ENCODE assay signal across 9 cellular contexts in the genomic region with DNA sequence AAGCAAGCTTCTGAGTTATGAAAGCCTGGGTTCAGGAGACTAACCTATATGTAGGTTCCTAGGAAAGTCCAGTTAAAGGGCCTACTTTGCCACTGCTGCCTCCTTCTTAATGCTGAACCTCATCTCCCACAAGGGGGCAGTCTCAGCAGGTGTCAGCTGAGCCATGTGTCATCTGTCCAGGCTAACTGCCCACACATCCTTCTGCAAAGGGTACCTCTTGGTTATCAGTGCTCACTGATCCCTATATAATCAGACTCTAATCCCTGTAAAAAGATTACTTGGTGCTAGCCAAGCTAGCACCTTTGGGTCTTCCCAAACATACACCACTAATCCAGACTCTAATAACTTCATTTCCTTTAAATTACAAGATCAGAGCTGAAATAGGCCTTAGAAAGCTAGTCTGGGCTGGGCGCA. TPM values are rescaled to one million over a fixed set of nuclear protein-coding genes. Genes with fewer than 3 reads are reported as not detected.
DNase-seq lines count a peak whose midpoint lies in the region; ATAC-seq, FAIRE-seq and TF ChIP-seq lines count a peak whose summit lies in the region.
"Had no signal": no experiment of that assay in that cellular context is flagged by ENCODE, and none has a peak within 500 bp of the region (broad histone marks: within the 10 kb centered on the region; RNA-seq: fewer than 3 reads in every experiment).

No MANE protein-coding gene starts in this region.

- no peak for ATAC-seq in HG03039 (IDR thresholded peaks at IDR 0.05; ENCODE audit: unreplicated experiment)

- H3K36me3 Mint-ChIP-seq in type B pancreatic cell = peaks cover 66% of the 10 kb centered on the region

- H3K36me3 ChIP-seq in BE2C = peaks cover 54% of the 10 kb centered on the region
- peaks cover 64% of the 10 kb centered on the region for H3K36me3 ChIP-seq in H7 (replicated peaks; ENCODE audit: control insufficient read depth, insufficient read depth, low read length)
- peaks cover 46 to 88% (median 77%) of the 10 kb centered on the region in 4 experiments for H3K36me3 ChIP-seq in H1 (ENCODE audit: control insufficient read depth in 2 of 4, insufficient read depth in 4 of 4, low read length in 3 of 4)
- H3K36me3 ChIP-seq: ovary had no signal

- no peak overlapping the region for H3K4ac ChIP-seq in H1 (replicated peaks; ENCODE audit: insufficient read length, low read depth, low read length)

- no peak overlapping the region for H3K14ac ChIP-seq in H1 (ENCODE audit: insufficient read length)

- POLR2A ChIA-PET in H1 (lab: Charles Lee; ENCODE audit: partially characterized antibody) = interaction anchor here (0.6 to 16.2 kb wide), 26 partner anchors 9 to 1024 kb away, joined by 3 to 429 read pairs (median 4); partner anchors contain the start of genes AKR1A1, CCDC163, GPBP1L1 and MMACHC

- H3K4me1 Mint-ChIP-seq in type B pancreatic cell (ENCODE audit: unreplicated experiment) = peaks cover 12% of the 10 kb centered on the region

- no peak overlapping the region for H2BK20ac ChIP-seq in H1 (ENCODE audit: low read length)

- H3K18ac ChIP-seq in H1 (ENCODE audit: extremely low read depth, low read length) = no peak overlapping the region

- no peak overlapping the region for H3K4me3 Mint-ChIP-seq in type B pancreatic cell

- no peaks in the 10 kb centered on the region; the same call in 1 of the 2 replicates for H3K23me2 ChIP-seq in H1 (ENCODE audit: low read depth, low read length)

- H3K27ac Mint-ChIP-seq in type B pancreatic cell = peak overlapping the region; percentile 65

- H3K79me2 ChIP-seq in H1 (ENCODE audit: control insufficient read depth in 1 of 2, insufficient read depth in 2 of 2, low read length in 2 of 2) = peaks cover 0 to 19% of the 10 kb centered on the region in 2 experiments; a peak in 2 of 4 replicates

- no peak overlapping the region for H4K8ac ChIP-seq in H1 (ENCODE audit: extremely low read depth, insufficient read depth, low read length)

- H3K56ac ChIP-seq in H1 (replicated peaks; ENCODE audit: insufficient read length, low read depth, low read length) = no peak overlapping the region

- no peak overlapping the region for H3K4me2 ChIP-seq in H1 (ENCODE audit: insufficient read depth in 1 of 2, low read depth in 2 of 2, low read length in 2 of 2)

- no peaks in the 10 kb centered on the region for H3K9me3 ChIP-seq in BE2C
- no peaks in the 10 kb centered on the region for H3K9me3 ChIP-seq in H1 (ENCODE audit: insufficient read depth in 2 of 2, low read depth in 1 of 2, low read length in 1 of 2)
- H3K9me3 ChIP-seq: ovary had no signal

- peak; percentile 70 to 72 for TF ChIP-seq RAD21 in H1 (IDR thresholded peaks at IDR 0.05 in 1 of 2, conservative IDR thresholded peaks at IDR 0.05 in 1 of 2; ENCODE audit: low read depth in 2 of 2, low read length in 2 of 2)

- no peaks in the 10 kb centered on the region for H3K9me3 Mint-ChIP-seq in type B pancreatic cell

- H2BK12ac ChIP-seq in H1 (ENCODE audit: low read depth, low read length) = no peak overlapping the region

- no peak overlapping the region for H3K9ac ChIP-seq in H1 (replicated peaks in 1 of 4; ENCODE audit: extremely low read depth in 1 of 4, low read depth in 3 of 4, low read length in 3 of 4)

- WGBS in H1 (ENCODE audit: extremely low coverage in 1 of 2, insufficient coverage in 1 of 2, insufficient read length in 1 of 2, insufficient replicate concordance in 2 of 2, low coverage in 1 of 2, low lambda C conversion rate in 2 of 2, missing lambda C conversion rate in 1 of 2), 2 experiments = 100% methylated on average over 1 of the region's 1 CpG; no CpG with 5 or more reads in 1 of the 2 experiments

- H3K27me3 ChIP-seq in BE2C = no peaks in the 10 kb centered on the region
- H3K27me3 ChIP-seq in H7 (ENCODE audit: control insufficient read depth, insufficient read depth, low read length) = no peaks in the 10 kb centered on the region
- no peaks in the 10 kb centered on the region for H3K27me3 ChIP-seq in H1 (replicated peaks in 1 of 4; ENCODE audit: control insufficient read depth in 3 of 4, extremely low read depth in 1 of 4, insufficient read depth in 3 of 4, low read length in 3 of 4)
- H3K27me3 ChIP-seq: ovary had no signal

- H2BK5ac ChIP-seq in H1 (ENCODE audit: low read depth, low read length) = no peak overlapping the region

- H3K79me1 ChIP-seq in H1 (ENCODE audit: low read depth, low read length) = no peaks in the 10 kb centered on the region

- no peak overlapping the region for H2AK5ac ChIP-seq in H1 (ENCODE audit: low read depth, low read length)

- no peak overlapping the region for H2BK120ac ChIP-seq in H1 (replicated peaks; ENCODE audit: low read depth, low read length)

- H4K5ac ChIP-seq in H1 (ENCODE audit: insufficient read length, low read depth, low read length) = no peak overlapping the region

- no peaks in the 10 kb centered on the region for H3K27me3 Mint-ChIP-seq in type B pancreatic cell

- DNase-seq in BE2C = peak; percentile 63
- peak; percentile 68 for DNase-seq in H7
- peak; percentile 59 for DNase-seq in NCI-H69 (lab: John Stamatoyannopoulos, UW)
- DNase-seq in activated CD4-positive, alpha-beta T cell treated with anti-CD3 and anti-CD28 coated beads, Interleukin-2, amount 50 U/mL, for 4 hours = peak; percentile 48 to 50
- peak in 1 of 2 experiments; percentile 68 for DNase-seq in H1 (ENCODE audit: low read depth in 1 of 2, low spot score in 2 of 2)
- peak; percentile 79 for DNase-seq in myocyte (ENCODE audit: low read depth)
- DNase-seq in type B pancreatic cell (ENCODE audit: extremely low spot score, unreplicated experiment) = no peak

- TF ChIP-seq CTCF in BE2C (IDR thresholded peaks at IDR 0.05; ENCODE audit: low read depth, low read length) (peak; percentile 68), H1 (IDR thresholded peaks at IDR 0.05; ENCODE audit: control extremely low read depth in 1 of 3, insufficient read depth in 1 of 3, low read depth in 1 of 3, low read length in 3 of 3) (peak; percentile 75 to 86 (median 80)), type B pancreatic cell (conservative IDR thresholded peaks at IDR 0.05) (peak; percentile 83)

- no peak for FAIRE-seq in H1 (lab: Jason Lieb, UNC)

- no peak overlapping the region for H2BK15ac ChIP-seq in H1 (ENCODE audit: low read length)

- no peak overlapping the region for H3K27ac ChIP-seq in H1 (ENCODE audit: low read depth, low read length)
- H3K27ac ChIP-seq: ovary had no signal

- H4K91ac ChIP-seq in H1 (replicated peaks; ENCODE audit: insufficient read length, low read length) = no peak overlapping the region

- TF ChIP-seq EP300 in H1 (IDR thresholded peaks at IDR 0.05; ENCODE audit: borderline replicate concordance in 1 of 2, low read depth in 2 of 2, low read length in 2 of 2) = no peak

- peaks cover 22 to 23% of the 10 kb centered on the region in 2 experiments for H4K20me1 ChIP-seq in H1 (replicated peaks in 1 of 2; ENCODE audit: control insufficient read depth in 1 of 2, insufficient read depth in 2 of 2, low read length in 2 of 2)

- CTCF ChIA-PET in H1 (lab: Charles Lee; ENCODE audit: partially characterized antibody) = interaction anchor here (0.6 to 8.4 kb wide), 31 partner anchors 9 to 1419 kb away, joined by 3 to 133 read pairs (median 6); partner anchors contain the start of gene PRDX1

- H3K4me1 ChIP-seq in BE2C = no peaks in the 10 kb centered on the region
- H3K4me1 ChIP-seq in H1 (replicated peaks in 1 of 4; ENCODE audit: control insufficient read depth in 3 of 4, insufficient read depth in 4 of 4, low read length in 3 of 4) = no peaks in the 10 kb centered on the region

- no peak overlapping the region for H3K23ac ChIP-seq in H1 (ENCODE audit: insufficient read length)

- no peak overlapping the region for H3K4me3 ChIP-seq in BE2C (ENCODE audit: low read depth, low read length)
- no peak overlapping the region for H3K4me3 ChIP-seq in H7 (ENCODE audit: insufficient read depth, low read depth, low read length)
- no peak overlapping the region for H3K4me3 ChIP-seq in H1 (ENCODE audit: extremely low read depth in 1 of 4, insufficient read depth in 2 of 4, low read depth in 3 of 4, low read length in 4 of 4)
- H3K4me3 ChIP-seq: ovary had no signal

- H2AFZ ChIP-seq in H1 (ENCODE audit: low read length) = no peak overlapping the region

- 0 out of 3 replicates have a peak, but pooled peaks of 1 of the 2 experiments have one; percentile 22 for TF ChIP-seq POLR2A in H1 (IDR thresholded peaks at IDR 0.05; ENCODE audit: control extremely low read depth in 1 of 2, low read depth in 2 of 2, low read length in 2 of 2)

RNA-seq across cellular contexts. Expression of gene PRDX1, which starts 9.0 kb away (rescaled TPM):
- polyA plus RNA-seq in BE2C (2012; ENCODE audit: insufficient read depth, insufficient read length, low read depth) = 149 TPM
- total RNA-seq in H7 (2014; rRNA removed; shearing (Covaris generic)) = 2,468 and 2,910 TPM in 2 replicates
- 1,354 and 1,418 TPM in 2 replicates for total RNA-seq in H1 (2021; fragmentation: NEBNext Ultra II Directional; extraction: Animal tissue kit (Norgen Biotek cat#: 25700))
- 611 and 1,165 TPM in 2 replicates for polyA plus RNA-seq in H1 (2011; rRNA removed)
- polyA plus RNA-seq in H1 (2011; cell fraction: cytosol; rRNA removed) = 1,073 TPM
- 289 TPM for polyA plus RNA-seq in H1 (2011; cell fraction: nucleus; rRNA removed)
- 1,250 to 1,913 TPM (median 1,350 TPM) in 4 replicates for polyA plus RNA-seq in H1 (2012, experiment 1 of 2)
- polyA plus RNA-seq in H1 (2012, experiment 2 of 2) = 731 TPM
- polyA plus RNA-seq in H1 (2013, experiment 1 of 2) = 1,094 TPM
- 1,165 TPM for polyA plus RNA-seq in H1 (2013, experiment 2 of 2)
- 624 and 694 TPM in 2 replicates for polyA minus RNA-seq in H1 (2011; rRNA and poly(A)+ RNA removed)
- 277 TPM for polyA minus RNA-seq in H1 (2011; cell fraction: cytosol; rRNA and poly(A)+ RNA removed)
- polyA minus RNA-seq in H1 (2011; cell fraction: nucleus; rRNA and poly(A)+ RNA removed) = 228 TPM
- total RNA-seq in myocyte = 771 and 808 TPM in 2 replicates
- 976 TPM for polyA plus RNA-seq in myocyte (2012)
- total RNA-seq in type B pancreatic cell (ENCODE audit: low replicate concordance) = 255 and 335 TPM in 2 replicates

RNA-seq across cellular contexts. Expression of gene MMACHC, which starts 12.5 kb away (rescaled TPM):
- 5.3 TPM for polyA plus RNA-seq in BE2C (2012; ENCODE audit: insufficient read depth, insufficient read length, low read depth)
- 10.5 and 11.7 TPM in 2 replicates for total RNA-seq in H7 (2014; rRNA removed; shearing (Covaris generic))
- total RNA-seq in H1 (2021; fragmentation: NEBNext Ultra II Directional; extraction: Animal tissue kit (Norgen Biotek cat#: 25700)) = 7.3 and 9.8 TPM in 2 replicates
- polyA plus RNA-seq in H1 (2011; rRNA removed) = 11.1 and 11.2 TPM in 2 replicates
- 7.3 TPM for polyA plus RNA-seq in H1 (2011; cell fraction: cytosol; rRNA removed)
- polyA plus RNA-seq in H1 (2011; cell fraction: nucleus; rRNA removed) = 9.6 TPM
- polyA plus RNA-seq in H1 (2012, experiment 1 of 2) = 7.1 to 12.7 TPM (median 9.3 TPM) in 4 replicates
- polyA plus RNA-seq in H1 (2012, experiment 2 of 2) = 6.4 TPM
- polyA plus RNA-seq in H1 (2013, experiment 1 of 2) = 7.6 TPM
- 9.0 TPM for polyA plus RNA-seq in H1 (2013, experiment 2 of 2)
- 13.9 and 21.2 TPM in 2 replicates for polyA minus RNA-seq in H1 (2011; rRNA and poly(A)+ RNA removed)
- polyA minus RNA-seq in H1 (2011; cell fraction: cytosol; rRNA and poly(A)+ RNA removed) = 7.6 TPM
- 9.5 TPM for polyA minus RNA-seq in H1 (2011; cell fraction: nucleus; rRNA and poly(A)+ RNA removed)
- total RNA-seq in myocyte (3.5 and 6.8 TPM in 2 replicates), type B pancreatic cell (ENCODE audit: low replicate concordance) (8.0 and 12.7 TPM in 2 replicates)
- polyA plus RNA-seq in myocyte (2012) = 6.5 TPM

RNA-seq across cellular contexts. Expression of gene CCDC163, which starts 12.8 kb away (rescaled TPM):
- 0.85 TPM for polyA plus RNA-seq in BE2C (2012; ENCODE audit: insufficient read depth, insufficient read length, low read depth)
- total RNA-seq in H7 (2014; rRNA removed; shearing (Covaris generic)) = 2.8 and 3.4 TPM in 2 replicates
- total RNA-seq in H1 (2021; fragmentation: NEBNext Ultra II Directional; extraction: Animal tissue kit (Norgen Biotek cat#: 25700)) = 3.7 and 3.8 TPM in 2 replicates
- 5.0 and 6.0 TPM in 2 replicates for polyA plus RNA-seq in H1 (2011; rRNA removed)
- polyA plus RNA-seq in H1 (2011; cell fraction: cytosol; rRNA removed) = 4.8 TPM
- 5.4 TPM for polyA plus RNA-seq in H1 (2011; cell fraction: nucleus; rRNA removed)
- 3.8 to 5.2 TPM (median 4.3 TPM) in 4 replicates for polyA plus RNA-seq in H1 (2012, experiment 1 of 2)
- polyA plus RNA-seq in H1 (2012, experiment 2 of 2) = 2.7 TPM
- polyA plus RNA-seq in H1 (2013, experiment 1 of 2) = 2.9 TPM
- polyA plus RNA-seq in H1 (2013, experiment 2 of 2) = 2.8 TPM
- polyA minus RNA-seq in H1 (2011; rRNA and poly(A)+ RNA removed) = 5.8 and 6.9 TPM in 2 replicates
- polyA minus RNA-seq in H1 (2011; cell fraction: cytosol; rRNA and poly(A)+ RNA removed) = 2.8 TPM
- polyA minus RNA-seq in H1 (2011; cell fraction: nucleus; rRNA and poly(A)+ RNA removed) = 3.4 TPM
- 0.62 TPM in 2 replicates for total RNA-seq in myocyte
- polyA plus RNA-seq in myocyte (2012) = 2.1 TPM
- total RNA-seq in type B pancreatic cell (ENCODE audit: low replicate concordance) = 1.0 and 2.0 TPM in 2 replicates

RNA-seq across cellular contexts. Expression of gene TESK2, which starts 21.7 kb away (rescaled TPM):
- not detected for polyA plus RNA-seq in BE2C (2012; ENCODE audit: insufficient read depth, insufficient read length, low read depth)
- 14.5 and 17.7 TPM in 2 replicates for total RNA-seq in H7 (2014; rRNA removed; shearing (Covaris generic))
- 10.9 and 12.6 TPM in 2 replicates for total RNA-seq in H1 (2021; fragmentation: NEBNext Ultra II Directional; extraction: Animal tissue kit (Norgen Biotek cat#: 25700))
- 10.0 and 10.8 TPM in 2 replicates for polyA plus RNA-seq in H1 (2011; rRNA removed)
- 12.9 TPM for polyA plus RNA-seq in H1 (2011; cell fraction: cytosol; rRNA removed)
- polyA plus RNA-seq in H1 (2011; cell fraction: nucleus; rRNA removed) = 17.3 TPM
- 9.6 to 11.7 TPM (median 10.3 TPM) in 4 replicates for polyA plus RNA-seq in H1 (2012, experiment 1 of 2)
- 9.4 TPM for polyA plus RNA-seq in H1 (2012, experiment 2 of 2)
- 5.1 TPM for polyA plus RNA-seq in H1 (2013, experiment 1 of 2)
- 5.2 TPM for polyA plus RNA-seq in H1 (2013, experiment 2 of 2)
- polyA minus RNA-seq in H1 (2011; rRNA and poly(A)+ RNA removed) = 16.6 and 18.3 TPM in 2 replicates
- 10.1 TPM for polyA minus RNA-seq in H1 (2011; cell fraction: cytosol; rRNA and poly(A)+ RNA removed)
- polyA minus RNA-seq in H1 (2011; cell fraction: nucleus; rRNA and poly(A)+ RNA removed) = 10.0 TPM
- total RNA-seq in myocyte = 1.1 and 1.7 TPM in 2 replicates
- polyA plus RNA-seq in myocyte (2012) = 1.2 TPM
- total RNA-seq in type B pancreatic cell (ENCODE audit: low replicate concordance) = 6.7 and 7.9 TPM in 2 replicates

RNA-seq across cellular contexts. Expression of gene AKR1A1, which starts 38.0 kb away (rescaled TPM):
- 183 TPM for polyA plus RNA-seq in BE2C (2012; ENCODE audit: insufficient read depth, insufficient read length, low read depth)
- 371 and 395 TPM in 2 replicates for total RNA-seq in H7 (2014; rRNA removed; shearing (Covaris generic))
- 334 and 344 TPM in 2 replicates for total RNA-seq in H1 (2021; fragmentation: NEBNext Ultra II Directional; extraction: Animal tissue kit (Norgen Biotek cat#: 25700))
- polyA plus RNA-seq in H1 (2011; rRNA removed) = 399 and 435 TPM in 2 replicates
- 455 TPM for polyA plus RNA-seq in H1 (2011; cell fraction: cytosol; rRNA removed)
- 500 TPM for polyA plus RNA-seq in H1 (2011; cell fraction: nucleus; rRNA removed)
- 273 to 514 TPM (median 449 TPM) in 4 replicates for polyA plus RNA-seq in H1 (2012, experiment 1 of 2)
- polyA plus RNA-seq in H1 (2012, experiment 2 of 2) = 457 TPM
- polyA plus RNA-seq in H1 (2013, experiment 1 of 2) = 245 TPM
- polyA plus RNA-seq in H1 (2013, experiment 2 of 2) = 249 TPM
- 363 and 374 TPM in 2 replicates for polyA minus RNA-seq in H1 (2011; rRNA and poly(A)+ RNA removed)
- polyA minus RNA-seq in H1 (2011; cell fraction: cytosol; rRNA and poly(A)+ RNA removed) = 211 TPM
- polyA minus RNA-seq in H1 (2011; cell fraction: nucleus; rRNA and poly(A)+ RNA removed) = 181 TPM
- total RNA-seq in myocyte (75.2 and 83.6 TPM in 2 replicates), type B pancreatic cell (ENCODE audit: low replicate concordance) (179 and 185 TPM in 2 replicates)
- polyA plus RNA-seq in myocyte (2012) = 176 TPM
